In genomic region chr16:60214321-60214720, GRCh38 we compare ENCODE assay signal across 22 cellular contexts.
DNase-seq lines count a peak whose midpoint lies in the region; ATAC-seq, FAIRE-seq and TF ChIP-seq lines count a peak whose summit lies in the region.
"Had no signal": no experiment of that assay in that cellular context is flagged by ENCODE, and none has a peak within 500 bp of the region (broad histone marks: within the 10 kb centered on the region; RNA-seq: fewer than 3 reads in every experiment).

No MANE protein-coding gene starts in this region.

- in situ Hi-C loops in HAP-1 (cut with MboI; ENCODE audit: low sequenced_read_pairs) = no loop called here

- H3K4me1 ChIP-seq in GM23338 (ENCODE audit: insufficient read depth) (peaks cover 44% of the 10 kb centered on the region), HAP-1 (peaks cover 59% of the 10 kb centered on the region), H1 (replicated peaks in 1 of 4; ENCODE audit: control insufficient read depth in 3 of 4, insufficient read depth in 4 of 4, low read length in 3 of 4) (peaks cover 0 to 17% (median 0%) of the 10 kb centered on the region in 4 experiments; a peak in 3 of 7 replicates), A673 (ENCODE audit: insufficient read depth, low read length, poor library complexity, severe bottlenecking) (no peaks in the 10 kb centered on the region), left lung (no peaks in the 10 kb centered on the region)
- H3K4me1 ChIP-seq: A549 had no signal

- H3K4ac ChIP-seq in H1 (replicated peaks; ENCODE audit: insufficient read length, low read depth, low read length) = no peak overlapping the region

- no peak for TF ChIP-seq POLR2A in H1 (IDR thresholded peaks at IDR 0.05; ENCODE audit: control extremely low read depth in 1 of 2, low read depth in 2 of 2, low read length in 2 of 2)

- no TSS peak for BruUV-seq in A673 (replicated peaks; lab: Mats Ljungman, UMichigan)

- H3K18ac ChIP-seq in H1 (ENCODE audit: extremely low read depth, low read length) = no peak overlapping the region

- CTCF ChIA-PET in H1 (lab: Charles Lee; ENCODE audit: partially characterized antibody) (interaction anchor here (1.2 kb wide), 1 partner anchor 11 kb away, joined by 5 read pairs; no protein-coding TSS in a partner anchor), A673 (lab: Charles Lee) (no interaction called here)

- H3K4me2 ChIP-seq in GM23338 (peak overlapping the region; percentile 54), H1 (ENCODE audit: insufficient read depth in 1 of 2, low read depth in 2 of 2, low read length in 2 of 2) (peak overlapping the region; percentile 29 to 30; a peak in 3 of 4 replicates), neural cell (ENCODE audit: low read length) (no peak overlapping the region)
- H3K4me2 ChIP-seq: A549 had no signal

- POLR2A ChIA-PET in H1 (lab: Charles Lee; ENCODE audit: partially characterized antibody) (no interaction called here), A673 (lab: Charles Lee; ENCODE audit: low non-redundant PET) (no interaction called here)

- no peaks in the 10 kb centered on the region for H3K27me3 ChIP-seq in GM23338 (ENCODE audit: insufficient read depth)
- H3K27me3 ChIP-seq in HAP-1 (ENCODE audit: low read depth) = no peaks in the 10 kb centered on the region
- H3K27me3 ChIP-seq in H1 (replicated peaks in 1 of 4; ENCODE audit: control insufficient read depth in 3 of 4, extremely low read depth in 1 of 4, insufficient read depth in 3 of 4, low read length in 3 of 4) = no peaks in the 10 kb centered on the region
- no peaks in the 10 kb centered on the region for H3K27me3 ChIP-seq in neural cell (ENCODE audit: insufficient read depth, low read depth, low read length)
- H3K27me3 ChIP-seq in A673 (replicated peaks; ENCODE audit: insufficient read depth, low read depth, low read length, poor library complexity) = no peaks in the 10 kb centered on the region
- H3K27me3 ChIP-seq in left lung = no peaks in the 10 kb centered on the region

- FAIRE-seq in H1 (lab: Jason Lieb, UNC) = no peak
- FAIRE-seq: A549, GM12891, GM18507 had no signal

- H4K20me1 ChIP-seq in GM23338 (replicated peaks; ENCODE audit: insufficient read depth) (no peaks in the 10 kb centered on the region), H1 (replicated peaks in 1 of 2; ENCODE audit: control insufficient read depth in 1 of 2, insufficient read depth in 2 of 2, low read length in 2 of 2) (no peaks in the 10 kb centered on the region), neural cell (ENCODE audit: insufficient read depth) (no peaks in the 10 kb centered on the region)

- no peak for TF ChIP-seq RAD21 in H1 (IDR thresholded peaks at IDR 0.05 in 1 of 2, conservative IDR thresholded peaks at IDR 0.05 in 1 of 2; ENCODE audit: low read depth in 2 of 2, low read length in 2 of 2)
- TF ChIP-seq RAD21 in neural cell (conservative IDR thresholded peaks at IDR 0.05) = no peak

- H3K27ac Mint-ChIP-seq in GM23338 = no peak overlapping the region
- H3K27ac Mint-ChIP-seq: CD4-positive, alpha-beta memory T cell; HFFc6 had no signal

- no peak for TF ChIP-seq CTCF in GM23338 (conservative IDR thresholded peaks at IDR 0.05; ENCODE audit: low read depth in 2 of 2)
- no peak for TF ChIP-seq CTCF in H1 (IDR thresholded peaks at IDR 0.05; ENCODE audit: control extremely low read depth in 1 of 3, insufficient read depth in 1 of 3, low read depth in 1 of 3, low read length in 3 of 3)
- TF ChIP-seq CTCF in neural cell (IDR thresholded peaks at IDR 0.05; ENCODE audit: poor library complexity, severe bottlenecking) = no peak
- TF ChIP-seq CTCF in A673 (conservative IDR thresholded peaks at IDR 0.05; ENCODE audit: low read depth, low read length) = no peak
- no peak for TF ChIP-seq CTCF in left lung (IDR thresholded peaks at IDR 0.05)

- peak overlapping the region; percentile 7; the same call in 1 of the 2 replicates for H3K4me3 ChIP-seq in GM23338
- H3K4me3 ChIP-seq in HAP-1 = no peak overlapping the region
- no peak overlapping the region for H3K4me3 ChIP-seq in H1 (ENCODE audit: extremely low read depth in 1 of 4, insufficient read depth in 2 of 4, low read depth in 3 of 4, low read length in 4 of 4)
- H3K4me3 ChIP-seq in neural cell (ENCODE audit: low read length) = no peak overlapping the region
- no peak overlapping the region for H3K4me3 ChIP-seq in A673 (ENCODE audit: low read depth, low read length, poor library complexity, severe bottlenecking)
- H3K4me3 ChIP-seq in left lung = no peak overlapping the region
- H3K4me3 ChIP-seq: A549 had no signal

- no peak overlapping the region for H3K9ac ChIP-seq in H1 (replicated peaks in 1 of 4; ENCODE audit: extremely low read depth in 1 of 4, low read depth in 3 of 4, low read length in 3 of 4)
- no peak overlapping the region for H3K9ac ChIP-seq in neural cell (ENCODE audit: low read length)

- H3K9me3 ChIP-seq in HAP-1 = no peaks in the 10 kb centered on the region
- H3K9me3 ChIP-seq in H1 (ENCODE audit: insufficient read depth in 2 of 2, low read depth in 1 of 2, low read length in 1 of 2) = no peaks in the 10 kb centered on the region
- H3K9me3 ChIP-seq in neural cell (ENCODE audit: low read length) = no peaks in the 10 kb centered on the region
- H3K9me3 ChIP-seq in A673 (ENCODE audit: low read depth, low read length, poor library complexity, severe bottlenecking) = no peaks in the 10 kb centered on the region
- H3K9me3 ChIP-seq in left lung = peaks cover 0 to 3% of the 10 kb centered on the region in 2 donors
- H3K9me3 ChIP-seq: A549 had no signal

- H3K14ac ChIP-seq in H1 (ENCODE audit: insufficient read length) = no peak overlapping the region

- peaks cover 5% of the 10 kb centered on the region; the same call in 1 of the 3 replicates for H3K9me3 Mint-ChIP-seq in GM23338

- no peak overlapping the region for H2BK120ac ChIP-seq in H1 (replicated peaks; ENCODE audit: low read depth, low read length)

- H2BK20ac ChIP-seq in H1 (ENCODE audit: low read length) = no peak overlapping the region

- WGBS in H1 (ENCODE audit: extremely low coverage in 1 of 2, insufficient coverage in 1 of 2, insufficient read length in 1 of 2, insufficient replicate concordance in 2 of 2, low coverage in 1 of 2, low lambda C conversion rate in 2 of 2, missing lambda C conversion rate in 1 of 2), 2 experiments = 92% methylated on average over 1 of the region's 1 CpG; no CpG with 5 or more reads in 1 of the 2 experiments

- H2AK5ac ChIP-seq in H1 (ENCODE audit: low read depth, low read length) = no peak overlapping the region

- intact Hi-C loops in A673 (cut with micrococcal nuclease; ENCODE audit: unreplicated experiment) = no loop called here
- intact Hi-C loops in left lung (cut with DNase I) = no loop called here
- intact Hi-C loops in cardiac septum (cut with DNase I) = no loop called here

- no peak overlapping the region for H4K5ac ChIP-seq in H1 (ENCODE audit: insufficient read length, low read depth, low read length)

- H3K36me3 Mint-ChIP-seq in GM23338 (ENCODE audit: low read depth) = peaks cover 7% of the 10 kb centered on the region; the same call in 2 of the 3 replicates
- H3K36me3 Mint-ChIP-seq: CD4-positive, alpha-beta memory T cell had no signal

- no peak overlapping the region for H2BK15ac ChIP-seq in H1 (ENCODE audit: low read length)

- H3K23ac ChIP-seq in H1 (ENCODE audit: insufficient read length) = no peak overlapping the region

- no peak overlapping the region for H2BK12ac ChIP-seq in H1 (ENCODE audit: low read depth, low read length)

- ATAC-seq in GM23338 (no peak), left lung (no peak)
- ATAC-seq: A549 had no signal

- H3K56ac ChIP-seq in H1 (replicated peaks; ENCODE audit: insufficient read length, low read depth, low read length) = no peak overlapping the region

- peaks cover 9% of the 10 kb centered on the region for H3K9me2 ChIP-seq in GM23338 (ENCODE audit: insufficient read depth)
- no peaks in the 10 kb centered on the region for H3K9me2 ChIP-seq in neural cell (ENCODE audit: insufficient read depth, low read length)

- H3K27ac ChIP-seq in GM23338 (ENCODE audit: low read depth) = no peak overlapping the region
- H3K27ac ChIP-seq in H1 (ENCODE audit: low read depth, low read length) = no peak overlapping the region
- no peak overlapping the region for H3K27ac ChIP-seq in neural cell (ENCODE audit: low read length)
- H3K27ac ChIP-seq in A673 (ENCODE audit: low read depth, low read length, poor library complexity, severe bottlenecking) = no peak overlapping the region
- no peak overlapping the region for H3K27ac ChIP-seq in left lung
- H3K27ac ChIP-seq: A549 had no signal

- no peaks in the 10 kb centered on the region for H3K79me1 ChIP-seq in H1 (ENCODE audit: low read depth, low read length)

- H2AFZ ChIP-seq in GM23338 = no peak overlapping the region
- H2AFZ ChIP-seq in H1 (ENCODE audit: low read length) = no peak overlapping the region
- no peak overlapping the region for H2AFZ ChIP-seq in neural cell (ENCODE audit: low read depth, low read length)

- H4K91ac ChIP-seq in H1 (replicated peaks; ENCODE audit: insufficient read length, low read length) = no peak overlapping the region

- no peak for TF ChIP-seq EP300 in H1 (IDR thresholded peaks at IDR 0.05; ENCODE audit: borderline replicate concordance in 1 of 2, low read depth in 2 of 2, low read length in 2 of 2)
- no peak for TF ChIP-seq EP300 in neural cell (conservative IDR thresholded peaks at IDR 0.05; ENCODE audit: poor library complexity, severe bottlenecking)

- H3K36me3 ChIP-seq in GM23338 (ENCODE audit: insufficient read depth) = no peaks in the 10 kb centered on the region
- H3K36me3 ChIP-seq in HAP-1 (replicated peaks) = no peaks in the 10 kb centered on the region
- H3K36me3 ChIP-seq in H1 (ENCODE audit: control insufficient read depth in 2 of 4, insufficient read depth in 4 of 4, low read length in 3 of 4) = no peaks in the 10 kb centered on the region
- H3K36me3 ChIP-seq in neural cell (ENCODE audit: insufficient read depth, low read length) = no peaks in the 10 kb centered on the region
- H3K36me3 ChIP-seq in A673 (ENCODE audit: insufficient read depth, low read length, poor library complexity, severe bottlenecking) = no peaks in the 10 kb centered on the region
- no peaks in the 10 kb centered on the region for H3K36me3 ChIP-seq in left lung

- H3F3A ChIP-seq in GM23338 (replicated peaks; ENCODE audit: low read depth) (no peaks in the 10 kb centered on the region; the same call in 1 of the 2 replicates), neural cell (ENCODE audit: insufficient read depth, low read length, poor library complexity, severe bottlenecking) (no peaks in the 10 kb centered on the region)

- H2BK5ac ChIP-seq in H1 (ENCODE audit: low read depth, low read length) = no peak overlapping the region

- no peak overlapping the region for H4K8ac ChIP-seq in H1 (ENCODE audit: extremely low read depth, insufficient read depth, low read length)

- no peak overlapping the region for H3K4me3 Mint-ChIP-seq in GM23338
- H3K4me3 Mint-ChIP-seq: CD4-positive, alpha-beta memory T cell; HFFc6 had no signal

- H3K23me2 ChIP-seq in H1 (ENCODE audit: low read depth, low read length) = no peaks in the 10 kb centered on the region

- H3K4me1 Mint-ChIP-seq in GM23338 = peaks cover 39% of the 10 kb centered on the region
- H3K4me1 Mint-ChIP-seq: CD4-positive, alpha-beta memory T cell had no signal

- DNase-seq in GM23338 (ENCODE audit: low spot score) = no peak
- peak; percentile 60 to 95 for DNase-seq in HAP-1 (ENCODE audit: low spot score in 2 of 2)
- DNase-seq in H1 (ENCODE audit: low read depth in 1 of 2, low spot score in 2 of 2) = no peak
- no peak for DNase-seq in A673 (ENCODE audit: low spot score)
- no peak for DNase-seq in left lung
- DNase-seq in cardiac septum (ENCODE audit: low spot score) = no peak
- DNase-seq in superior temporal gyrus (ENCODE audit: extremely low spot score) = no peak
- DNase-seq: 8988T; C1 segment of cervical spinal cord; Calu3; CD4-positive, alpha-beta memory T cell; COR-L47; DMS53; DMS79 treated with DMSO at 0.1 percent for 48 hours; GF-D8; GOT3; H7; HFFc6 had no signal

- peaks cover 4% of the 10 kb centered on the region for H3K27me3 Mint-ChIP-seq in GM23338 (ENCODE audit: insufficient read depth, low read depth, poor library complexity)
- H3K27me3 Mint-ChIP-seq: CD4-positive, alpha-beta memory T cell had no signal

- H3K79me2 ChIP-seq in GM23338 (replicated peaks; ENCODE audit: insufficient read depth) (no peaks in the 10 kb centered on the region), H1 (ENCODE audit: control insufficient read depth in 1 of 2, insufficient read depth in 2 of 2, low read length in 2 of 2) (no peaks in the 10 kb centered on the region), neural cell (replicated peaks; ENCODE audit: insufficient read depth, low read length) (no peaks in the 10 kb centered on the region)

Comparison
In these comparisons a context has a peak if more than half of its experiments do, and no peak if none do; other contexts are left out.
1. DNase-seq: peak in HAP-1 (2 of 2); none in GM23338 (single experiment), H1 (0 of 2), A673 (single experiment), left lung (0 of 2), cardiac septum (single experiment) and superior temporal gyrus (single experiment).